In genomic region chr6:5213851-5214507, GRCh38 we compare ENCODE assay signal across 13 cellular contexts. TPM values are rescaled to one million over a fixed set of nuclear protein-coding genes. Genes with fewer than 3 reads are reported as not detected.
DNase-seq lines count a peak whose midpoint lies in the region; ATAC-seq and TF ChIP-seq lines count a peak whose summit lies in the region.
"Had no signal": no experiment of that assay in that cellular context is flagged by ENCODE, and none has a peak within 500 bp of the region (broad histone marks: within the 10 kb centered on the region; RNA-seq: fewer than 3 reads in every experiment).

No MANE protein-coding gene starts in this region.

- intact Hi-C loops in ascending aorta (cut with DNase I) (loop anchor here (2.0 to 10.0 kb wide), 3 partner anchors 71 to 209 kb away; partner anchors contain the start of gene RPP40), left ventricle myocardium superior (cut with micrococcal nuclease) (loop anchor here (10.0 kb wide), 1 partner anchor 191 kb away; no protein-coding TSS in a partner anchor), breast epithelium (cut with DNase I; ENCODE audit: low total_unique reads) (no loop called here)

- H3K4me1 ChIP-seq in ascending aorta (peaks cover 8 to 17% of the 10 kb centered on the region in 2 donors), breast epithelium (no peaks in the 10 kb centered on the region)
- H3K4me1 ChIP-seq: colonic mucosa had no signal

- no peak for TF ChIP-seq POLR2A in breast epithelium (IDR thresholded peaks at IDR 0.05)

- H3K9me3 ChIP-seq in ascending aorta (no peaks in the 10 kb centered on the region), MG63 (no peaks in the 10 kb centered on the region), breast epithelium (no peaks in the 10 kb centered on the region)
- H3K9me3 ChIP-seq: colonic mucosa, neutrophil had no signal

- no peaks in the 10 kb centered on the region for H3K36me3 ChIP-seq in ascending aorta
- H3K36me3 ChIP-seq in MG63, result peaks cover 3% of the 10 kb centered on the region
- no peaks in the 10 kb centered on the region for H3K36me3 ChIP-seq in breast epithelium
- H3K36me3 ChIP-seq: colonic mucosa, neutrophil had no signal

- H3K4me3 ChIP-seq in ascending aorta, result peak overlapping the region in 1 of 2 donors; percentile 36
- no peak overlapping the region for H3K4me3 ChIP-seq in MG63
- H3K4me3 ChIP-seq in breast epithelium, result no peak overlapping the region
- H3K4me3 ChIP-seq: colonic mucosa had no signal

- H3K27ac ChIP-seq in ascending aorta (peak overlapping the region in 1 of 2 donors; percentile 56), breast epithelium (no peak overlapping the region)
- H3K27ac ChIP-seq: colonic mucosa, neutrophil had no signal

- peak; percentile 90 for ATAC-seq in left ventricle myocardium superior

- DNase-seq in NCI-H2107 treated with DMSO at 0.1 percent for 48 hours (lab: John Stamatoyannopoulos, UW; ENCODE audit: unreplicated experiment), result peak; percentile 3
- no peak for DNase-seq in NCI-H2107 (lab: John Stamatoyannopoulos, UW)
- no peak for DNase-seq in ascending aorta (ENCODE audit: low spot score in 2 of 2)
- DNase-seq in left ventricle myocardium superior, result peak; percentile 54
- DNase-seq in stromal cell of bone marrow (ENCODE audit: low read depth), result peak; percentile 13
- no peak for DNase-seq in MG63
- no peak for DNase-seq in breast epithelium (ENCODE audit: low spot score in 2 of 2)
- no peak for DNase-seq in NCI-H345 (lab: John Stamatoyannopoulos, UW)
- DNase-seq: 8988T, activated gamma-delta T cell, NCI-H1436 treated with DMSO at 0.1 percent for 48 hours had no signal

- TF ChIP-seq CTCF in ascending aorta (IDR thresholded peaks at IDR 0.05) (peak in 2 of 3 experiments; percentile 30 to 31), breast epithelium (IDR thresholded peaks at IDR 0.05) (no peak)

- no peaks in the 10 kb centered on the region for H3K27me3 ChIP-seq in ascending aorta
- no peaks in the 10 kb centered on the region for H3K27me3 ChIP-seq in MG63
- H3K27me3 ChIP-seq in breast epithelium, result no peaks in the 10 kb centered on the region
- H3K27me3 ChIP-seq: colonic mucosa, neutrophil had no signal

RNA-seq across cellular contexts. Expression of gene LYRM4, which starts 46.8 kb away (rescaled TPM):
- total RNA-seq in ascending aorta, result 10.5 TPM
- total RNA-seq in left ventricle myocardium superior, result 26.6 TPM
- 8.9 and 35.0 TPM in 2 replicates for total RNA-seq in MG63 (2014; rRNA removed; shearing (Covaris generic); ENCODE audit: low replicate concordance)
- 10 to 100 TPM; 24.4 to 38.0 (median 25.0) TPM for total RNA-seq in breast epithelium

RNA-seq across cellular contexts. Expression of gene FARS2, which starts 47.3 kb away (rescaled TPM):
- total RNA-seq in ascending aorta (17.6 TPM), left ventricle myocardium superior (19.4 TPM), breast epithelium (10 to 100 TPM; 12.0 to 29.6 (median 24.3) TPM)
- total RNA-seq in MG63 (2014; rRNA removed; shearing (Covaris generic); ENCODE audit: low replicate concordance), result 7.9 and 17.3 TPM in 2 replicates

Comparison
In these comparisons a context has a peak if more than half of its experiments do, and no peak if none do; other contexts are left out.
1. DNase-seq: peak in NCI-H2107 treated with DMSO at 0.1 percent for 48 hours (single experiment), left ventricle myocardium superior (single experiment) and stromal cell of bone marrow (single experiment); none in NCI-H2107 (single experiment), ascending aorta (0 of 2), MG63 (single experiment), breast epithelium (0 of 2) and NCI-H345 (single experiment).
2. CTCF ChIP-seq: peak in ascending aorta (2 of 3); none in breast epithelium (0 of 3).